ENCODE assay signal across 14 cellular contexts in the genomic region with DNA sequence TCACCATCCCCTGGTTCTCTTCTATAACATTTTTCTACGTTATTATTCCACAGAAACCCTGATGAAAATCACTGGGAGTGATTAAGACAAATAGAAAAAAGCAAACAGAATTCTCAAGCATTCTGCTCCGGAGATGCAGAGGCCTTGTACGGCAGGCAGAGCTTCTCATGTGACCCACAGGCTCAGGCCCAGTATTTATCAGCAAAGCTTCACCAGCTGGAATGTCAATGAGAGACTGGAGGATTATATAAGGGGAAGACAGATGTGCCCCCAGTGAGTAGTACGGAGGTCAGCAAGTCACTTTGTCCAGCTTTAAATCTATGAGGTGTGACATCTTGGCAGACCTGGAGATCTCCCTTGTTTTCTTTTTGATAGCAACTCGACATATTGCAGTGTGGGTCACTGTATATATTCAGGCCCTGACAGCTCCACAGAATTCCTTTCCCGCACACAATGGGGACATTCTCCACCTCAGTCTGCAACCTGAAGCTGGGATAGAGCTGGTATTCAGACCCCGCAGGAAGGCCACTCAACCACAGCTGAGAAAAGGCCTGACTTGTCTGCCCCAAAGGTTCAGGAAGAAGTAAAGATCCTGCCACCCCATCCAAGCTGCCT.
A peak's percentile ranks its signal among the peaks of the same experiment; 100 is the strongest.
DNase-seq lines count a peak whose midpoint lies in the region; ATAC-seq and TF ChIP-seq lines count a peak whose summit lies in the region.
"Had no signal": no experiment of that assay in that cellular context is flagged by ENCODE, and none has a peak within 500 bp of the region (broad histone marks: within the 10 kb centered on the region; RNA-seq: fewer than 3 reads in every experiment).

No MANE protein-coding gene starts in this region.

- no peak for TF ChIP-seq CTCF in esophagus squamous epithelium (IDR thresholded peaks at IDR 0.05)

- H3K9me3 ChIP-seq in esophagus squamous epithelium: no peaks in the 10 kb centered on the region

- no peaks in the 10 kb centered on the region for H3K27me3 ChIP-seq in esophagus squamous epithelium

- DNase-seq in Caki2 (ENCODE audit: low read depth): peak; percentile 59
- no peak for DNase-seq in caudate nucleus (lab: John Stamatoyannopoulos, UW)
- peak; percentile 65 for DNase-seq in left kidney (ENCODE audit: low read depth, low spot score)
- peak; percentile 13 for DNase-seq in renal cortical epithelial cell (ENCODE audit: low read depth)
- no peak for DNase-seq in activated T-cell treated with anti-CD3 and anti-CD28 coated beads, Interleukin-2, amount 50 U/mL, for 48 hours
- no peak for DNase-seq in esophagus squamous epithelium (lab: John Stamatoyannopoulos, UW)
- DNase-seq: CD8-positive, alpha-beta T cell; DND-41; GDM1; GM23248; KG1; NCI-H1092; SHP77 had no signal

- H3K4me1 ChIP-seq in esophagus squamous epithelium: no peaks in the 10 kb centered on the region

- H3K36me3 ChIP-seq in esophagus squamous epithelium: no peaks in the 10 kb centered on the region

- H3K27ac ChIP-seq in caudate nucleus (ENCODE audit: low read depth, low read length) (peak overlapping the region; percentile 16), esophagus squamous epithelium (no peak overlapping the region)
- H3K27ac ChIP-seq: GM23248 had no signal

- H3K4me3 ChIP-seq in esophagus squamous epithelium: no peak overlapping the region
- H3K4me3 ChIP-seq: GM23248 had no signal

- in situ Hi-C loops in Caki2 (cut with HindIII; ENCODE audit: low pct_unique_long_range_greater_than_20kb, low sequenced_read_pairs): no loop called here

- ATAC-seq in GM19455 (IDR thresholded peaks at IDR 0.05; ENCODE audit: unreplicated experiment): no peak
- ATAC-seq: CD8-positive, alpha-beta T cell had no signal

- WGBS in esophagus squamous epithelium, 2 donors: 56 to 73% methylated on average over 6 to 7 of the region's 7 CpGs

- intact Hi-C loops in esophagus squamous epithelium (cut with DNase I): no loop called here

- TF ChIP-seq POLR2A in esophagus squamous epithelium (IDR thresholded peaks at IDR 0.05): no peak

Comparison
In these comparisons a context has a peak if more than half of its experiments do, and no peak if none do; other contexts are left out.
1. DNase-seq: peak in Caki2 (single experiment), left kidney (single experiment) and renal cortical epithelial cell (single experiment); none in caudate nucleus (0 of 61), activated T-cell treated with anti-CD3 and anti-CD28 coated beads, Interleukin-2, amount 50 U/mL, for 48 hours (0 of 2) and esophagus squamous epithelium (single experiment).